8 cellular contexts compared by ENCODE assay signal in the genomic region with DNA sequence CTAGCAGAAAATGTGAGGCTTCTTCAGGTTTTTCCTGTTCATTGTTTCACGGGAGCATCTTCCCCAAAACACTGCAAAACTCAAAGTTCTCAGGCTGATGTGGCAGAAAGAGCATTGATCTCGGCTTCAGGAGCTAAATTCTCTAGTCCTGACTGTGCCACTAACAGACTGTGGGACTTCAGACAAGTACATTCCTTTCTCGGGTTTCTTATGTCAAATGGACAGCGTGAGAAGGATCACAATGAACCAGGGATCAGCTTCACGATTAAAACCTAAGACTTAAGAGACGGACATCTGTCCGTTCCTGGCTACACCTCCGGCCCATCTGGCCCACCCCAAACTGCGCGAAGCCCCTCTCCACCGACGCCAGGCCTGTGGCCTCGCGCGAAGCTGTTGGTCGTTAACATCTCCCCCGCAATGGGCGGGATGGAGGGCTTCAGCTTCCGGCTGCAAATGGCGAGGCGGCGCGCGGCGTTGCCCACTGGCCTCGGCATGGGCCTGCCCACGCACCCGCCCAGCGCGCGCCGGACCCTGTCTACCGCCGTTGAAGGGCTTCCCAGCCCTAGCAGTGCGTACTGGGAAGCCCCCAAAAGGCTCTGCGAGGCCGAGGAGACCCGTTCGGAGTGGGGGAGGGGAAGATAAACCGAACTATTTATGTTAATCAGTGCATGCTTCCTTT. TPM values are rescaled to one million over a fixed set of nuclear protein-coding genes. Genes with fewer than 3 reads are reported as not detected.
DNase-seq lines count a peak whose midpoint lies in the region; ATAC-seq and TF ChIP-seq lines count a peak whose summit lies in the region.

No MANE protein-coding gene starts in this region.

- H3K27ac Mint-ChIP-seq in activated naive CD4-positive, alpha-beta T cell treated with anti-CD3 and anti-CD28 coated beads, Interleukin-2, amount 50 U/mL, for 24 hours, result peak overlapping the region; percentile 99

- H3K4me1 Mint-ChIP-seq in activated naive CD4-positive, alpha-beta T cell treated with anti-CD3 and anti-CD28 coated beads, Interleukin-2, amount 50 U/mL, for 24 hours, result peaks cover 34% of the 10 kb centered on the region

- peak overlapping the region; percentile 93 for H4K5ac ChIP-seq in IMR-90 (ENCODE audit: low read depth, low read length)

- WGBS in IMR-90 (ENCODE audit: extremely low coverage in 2 of 2, insufficient read length in 1 of 2), 2 experiments, result 5% methylated on average over 13 of the region's 40 CpGs; no CpG with 5 or more reads in 1 of the 2 experiments

- ATAC-seq in GM21381 (IDR thresholded peaks at IDR 0.05; ENCODE audit: unreplicated experiment) (peak; percentile 32), IMR-90 (ENCODE audit: low read depth) (peak; percentile 65), GM18520 (IDR thresholded peaks at IDR 0.05; ENCODE audit: unreplicated experiment) (no peak)

- H3K23ac ChIP-seq in IMR-90 (ENCODE audit: low read depth, low read length), result peak overlapping the region; percentile 94

- H3K4me2 ChIP-seq in IMR-90 (ENCODE audit: low read depth, low read length), result peak overlapping the region; percentile 87

- no peaks in the 10 kb centered on the region for H3K9me3 Mint-ChIP-seq in activated naive CD4-positive, alpha-beta T cell treated with anti-CD3 and anti-CD28 coated beads, Interleukin-2, amount 50 U/mL, for 24 hours

- peak overlapping the region; percentile 74 for H4K91ac ChIP-seq in IMR-90 (ENCODE audit: insufficient read depth, low read depth, low read length)

- peak; percentile 91 for DNase-seq in DMS53 (lab: John Stamatoyannopoulos, UW)
- peak; percentile 69 for DNase-seq in IMR-90
- no peak for DNase-seq in right atrium auricular region (ENCODE audit: low spot score)
- DNase-seq in retina, result peak; percentile 98
- no peak for DNase-seq in putamen (ENCODE audit: low spot score)

- H2BK5ac ChIP-seq in IMR-90 (ENCODE audit: low read depth, low read length, poor library complexity, severe bottlenecking), result peak overlapping the region; percentile 96

- in situ Hi-C loops in IMR-90 (cut with MboI; ENCODE audit: low sequenced_read_pairs), result no loop called here

- peak; percentile 91 for TF ChIP-seq POLR2A in IMR-90 (IDR thresholded peaks at IDR 0.05; ENCODE audit: low read depth, low read length)

- peak overlapping the region; percentile 85 for H3K56ac ChIP-seq in IMR-90 (ENCODE audit: extremely low read depth, insufficient read depth, low read length)

- no peak for TF ChIP-seq RAD21 in IMR-90 (IDR thresholded peaks at IDR 0.05; ENCODE audit: low read length)

- dilution Hi-C loops in IMR-90 (cut with HindIII; ENCODE audit: low sequenced_read_pairs, unreplicated experiment), result loop anchor here (25.0 kb wide), 1 partner anchor 138 kb away; no protein-coding TSS in a partner anchor

- peak overlapping the region; percentile 92 for H2BK120ac ChIP-seq in IMR-90 (ENCODE audit: low read depth, low read length)

- H3K4me3 ChIP-seq in IMR-90 (ENCODE audit: insufficient read depth, low read depth, low read length), result peak overlapping the region; percentile 86
- peak overlapping the region; percentile 79 to 85 for H3K4me3 ChIP-seq in right atrium auricular region

- no peaks in the 10 kb centered on the region for H3K27me3 ChIP-seq in IMR-90 (ENCODE audit: control insufficient read depth, insufficient read depth, low read length)
- no peaks in the 10 kb centered on the region for H3K27me3 ChIP-seq in right atrium auricular region

- H2AFZ ChIP-seq in IMR-90 (replicated peaks; ENCODE audit: low read length, poor library complexity), result peak overlapping the region; percentile 98

- H2BK15ac ChIP-seq in IMR-90 (ENCODE audit: low read depth, low read length), result peak overlapping the region; percentile 3; the same call in 1 of the 3 replicates

- TF ChIP-seq CTCF in IMR-90 (conservative IDR thresholded peaks at IDR 0.05; ENCODE audit: low read depth, low read length) (no peak), right atrium auricular region (IDR thresholded peaks at IDR 0.05) (no peak)

- H3K9me1 ChIP-seq in IMR-90 (ENCODE audit: insufficient read depth, low read length), result 0 out of 2 replicates have a peak, but pooled peaks cover 4% of the 10 kb centered on the region

- peak overlapping the region; percentile 92 for H2AK9ac ChIP-seq in IMR-90 (replicated peaks; ENCODE audit: low read depth, low read length, poor library complexity)

- CTCF ChIA-PET in IMR-90 (lab: Yijun Ruan, JAX), result interaction anchor here (0.9 kb wide), 1 partner anchor 107 kb away, joined by 3 read pairs; no protein-coding TSS in a partner anchor

- no peaks in the 10 kb centered on the region; the same call in 1 of the 2 replicates for H3K4me1 ChIP-seq in IMR-90 (ENCODE audit: control insufficient read depth, insufficient read depth, low read length)
- H3K4me1 ChIP-seq in right atrium auricular region, result peaks cover 0 to 25% of the 10 kb centered on the region in 2 donors

- peak overlapping the region; percentile 73 for H3K18ac ChIP-seq in IMR-90 (ENCODE audit: low read depth, low read length)

- H3K9me3 ChIP-seq in IMR-90 (ENCODE audit: control insufficient read depth, insufficient read depth, low read length) (no peaks in the 10 kb centered on the region), right atrium auricular region (no peaks in the 10 kb centered on the region)

- peak overlapping the region; percentile 87 for H3K9ac ChIP-seq in IMR-90 (ENCODE audit: low read depth, low read length)

- H3K27me3 Mint-ChIP-seq in activated naive CD4-positive, alpha-beta T cell treated with anti-CD3 and anti-CD28 coated beads, Interleukin-2, amount 50 U/mL, for 24 hours, result no peaks in the 10 kb centered on the region

- no TSS peak for BruUV-seq in IMR-90 (replicated peaks; lab: Mats Ljungman, UMichigan)

- H2AK5ac ChIP-seq in IMR-90 (ENCODE audit: low read depth, low read length), result peak overlapping the region; percentile 87

- H3K14ac ChIP-seq in IMR-90 (replicated peaks; ENCODE audit: low read depth, low read length), result peak overlapping the region; percentile 92

- no peaks in the 10 kb centered on the region for H4K20me1 ChIP-seq in IMR-90 (ENCODE audit: insufficient read depth, low read length)

- H3K36me3 Mint-ChIP-seq in activated naive CD4-positive, alpha-beta T cell treated with anti-CD3 and anti-CD28 coated beads, Interleukin-2, amount 50 U/mL, for 24 hours, result peaks cover 10% of the 10 kb centered on the region

- H3K79me1 ChIP-seq in IMR-90 (ENCODE audit: low read depth in 1 of 2, low read length in 2 of 2), result peaks cover 8 to 38% of the 10 kb centered on the region in 2 experiments; a peak in 3 of 4 replicates

- peak overlapping the region; percentile 91 for H3K4me3 Mint-ChIP-seq in activated naive CD4-positive, alpha-beta T cell treated with anti-CD3 and anti-CD28 coated beads, Interleukin-2, amount 50 U/mL, for 24 hours

- POLR2A ChIA-PET in IMR-90 (lab: Charles Lee; ENCODE audit: unreplicated experiment), result interaction anchor here (0.5 to 0.6 kb wide), 2 partner anchors 12 to 154 kb away, joined by 4 to 5 read pairs; no protein-coding TSS in a partner anchor

- H3K27ac ChIP-seq in IMR-90 (ENCODE audit: insufficient read depth, low read length), result peak overlapping the region; percentile 94
- peak overlapping the region; percentile 99 for H3K27ac ChIP-seq in right atrium auricular region

- intact Hi-C loops in IMR-90 (cut with micrococcal nuclease), result no loop called here

- H3K4ac ChIP-seq in IMR-90 (ENCODE audit: low read depth, low read length), result peak overlapping the region; percentile 98

- H3K36me3 ChIP-seq in IMR-90 (ENCODE audit: control insufficient read depth, insufficient read depth, low read length) (no peaks in the 10 kb centered on the region), right atrium auricular region (no peaks in the 10 kb centered on the region)

- peak overlapping the region; percentile 83 to 98 for H4K8ac ChIP-seq in IMR-90 (ENCODE audit: low read depth in 2 of 2, low read length in 2 of 2)

- H2BK20ac ChIP-seq in IMR-90 (ENCODE audit: low read depth, low read length), result peak overlapping the region; percentile 59; the same call in 1 of the 2 replicates

TF ChIP-seq in IMR-90, 13 proteins besides CTCF, POLR2A, EP300 and RAD21 (continues in another document):
- TF ChIP-seq MAFK (IDR thresholded peaks at IDR 0.05; ENCODE audit: low read depth, low read length) (no peak), BHLHE40 (IDR thresholded peaks at IDR 0.05; ENCODE audit: low read depth, low read length) (no peak), FOS (IDR thresholded peaks at IDR 0.05; ENCODE audit: low read depth, low read length) (no peak), MAZ (IDR thresholded peaks at IDR 0.05; ENCODE audit: borderline replicate concordance, low read depth, low read length) (no peak), MXI1 (IDR thresholded peaks at IDR 0.05; ENCODE audit: borderline replicate concordance, low read depth, low read length) (no peak), RCOR1 (IDR thresholded peaks at IDR 0.05; ENCODE audit: insufficient replicate concordance, low read length) (no peak)
- TF ChIP-seq, protein P1, sequence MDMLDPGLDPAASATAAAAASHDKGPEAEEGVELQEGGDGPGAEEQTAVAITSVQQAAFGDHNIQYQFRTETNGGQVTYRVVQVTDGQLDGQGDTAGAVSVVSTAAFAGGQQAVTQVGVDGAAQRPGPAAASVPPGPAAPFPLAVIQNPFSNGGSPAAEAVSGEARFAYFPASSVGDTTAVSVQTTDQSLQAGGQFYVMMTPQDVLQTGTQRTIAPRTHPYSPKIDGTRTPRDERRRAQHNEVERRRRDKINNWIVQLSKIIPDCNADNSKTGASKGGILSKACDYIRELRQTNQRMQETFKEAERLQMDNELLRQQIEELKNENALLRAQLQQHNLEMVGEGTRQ (IDR thresholded peaks at IDR 0.05; ENCODE audit: low read depth, low read length), result no peak
- TF ChIP-seq, protein P2, sequence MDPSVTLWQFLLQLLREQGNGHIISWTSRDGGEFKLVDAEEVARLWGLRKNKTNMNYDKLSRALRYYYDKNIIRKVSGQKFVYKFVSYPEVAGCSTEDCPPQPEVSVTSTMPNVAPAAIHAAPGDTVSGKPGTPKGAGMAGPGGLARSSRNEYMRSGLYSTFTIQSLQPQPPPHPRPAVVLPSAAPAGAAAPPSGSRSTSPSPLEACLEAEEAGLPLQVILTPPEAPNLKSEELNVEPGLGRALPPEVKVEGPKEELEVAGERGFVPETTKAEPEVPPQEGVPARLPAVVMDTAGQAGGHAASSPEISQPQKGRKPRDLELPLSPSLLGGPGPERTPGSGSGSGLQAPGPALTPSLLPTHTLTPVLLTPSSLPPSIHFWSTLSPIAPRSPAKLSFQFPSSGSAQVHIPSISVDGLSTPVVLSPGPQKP (IDR thresholded peaks at IDR 0.05; ENCODE audit: borderline replicate concordance, low read depth, low read length), result no peak

RNA-seq across cellular contexts. Expression of a gene that starts 0.5 kb away (rescaled TPM):
- total RNA-seq in IMR-90 (2012; rRNA removed) (55.7 and 74.2 TPM in 2 replicates), right atrium auricular region (10 to 100 TPM; 18.9 to 22.3 TPM)
- polyA plus RNA-seq in IMR-90 (2012; rRNA removed), result 31.1 and 32.5 TPM in 2 replicates
- 8.7 and 14.3 TPM in 2 replicates for polyA plus RNA-seq in IMR-90 (2012; cell fraction: cytosol; rRNA removed)
- polyA plus RNA-seq in IMR-90 (2012; cell fraction: nucleus; rRNA removed; ENCODE audit: low replicate concordance), result 4.1 and 23.9 TPM in 2 replicates

RNA-seq across cellular contexts. Expression of a gene that starts 55.4 kb away (rescaled TPM):
- total RNA-seq in IMR-90 (2012; rRNA removed) (73.7 and 109 TPM in 2 replicates), right atrium auricular region (10 to 100 TPM; 21.4 to 30.0 TPM)
- polyA plus RNA-seq in IMR-90 (2012; rRNA removed), result 33.9 and 43.2 TPM in 2 replicates
- 4.3 and 8.3 TPM in 2 replicates for polyA plus RNA-seq in IMR-90 (2012; cell fraction: cytosol; rRNA removed)
- polyA plus RNA-seq in IMR-90 (2012; cell fraction: nucleus; rRNA removed; ENCODE audit: low replicate concordance), result 2.5 and 21.2 TPM in 2 replicates

Comparison
In these comparisons a context has a peak if more than half of its experiments do, and no peak if none do; other contexts are left out.
1. DNase-seq: peak in DMS53 (single experiment), IMR-90 (single experiment) and retina (single experiment); none in right atrium auricular region (single experiment) and putamen (single experiment).